In the genomic region with DNA sequence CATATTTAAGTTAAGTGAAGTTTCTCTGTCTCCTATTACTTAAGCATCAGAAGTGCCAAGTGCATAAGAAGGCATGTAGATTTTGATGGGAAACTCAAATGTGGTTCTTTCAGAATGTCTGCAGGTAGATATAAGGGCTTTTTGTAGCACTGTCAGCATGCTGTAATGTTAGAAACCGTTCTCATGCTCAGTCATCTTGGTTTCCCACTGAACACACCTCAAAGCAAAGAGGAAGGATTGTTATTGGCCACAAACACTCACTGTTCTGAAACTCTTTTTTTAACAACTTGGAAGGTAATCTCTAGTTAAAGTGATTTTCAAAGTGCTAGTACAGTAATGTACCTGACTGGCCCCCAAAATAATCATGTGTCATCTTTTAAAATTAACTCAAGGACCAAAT, we compare ENCODE assay signal across 1 cellular context.
TF ChIP-seq lines count a peak whose summit lies in the region.

No MANE protein-coding gene starts in this region.

TF ChIP-seq in GM12878, 131 proteins besides CTCF, POLR2A, EP300 and RAD21 (continued from another document):
- TF ChIP-seq, protein P1, sequence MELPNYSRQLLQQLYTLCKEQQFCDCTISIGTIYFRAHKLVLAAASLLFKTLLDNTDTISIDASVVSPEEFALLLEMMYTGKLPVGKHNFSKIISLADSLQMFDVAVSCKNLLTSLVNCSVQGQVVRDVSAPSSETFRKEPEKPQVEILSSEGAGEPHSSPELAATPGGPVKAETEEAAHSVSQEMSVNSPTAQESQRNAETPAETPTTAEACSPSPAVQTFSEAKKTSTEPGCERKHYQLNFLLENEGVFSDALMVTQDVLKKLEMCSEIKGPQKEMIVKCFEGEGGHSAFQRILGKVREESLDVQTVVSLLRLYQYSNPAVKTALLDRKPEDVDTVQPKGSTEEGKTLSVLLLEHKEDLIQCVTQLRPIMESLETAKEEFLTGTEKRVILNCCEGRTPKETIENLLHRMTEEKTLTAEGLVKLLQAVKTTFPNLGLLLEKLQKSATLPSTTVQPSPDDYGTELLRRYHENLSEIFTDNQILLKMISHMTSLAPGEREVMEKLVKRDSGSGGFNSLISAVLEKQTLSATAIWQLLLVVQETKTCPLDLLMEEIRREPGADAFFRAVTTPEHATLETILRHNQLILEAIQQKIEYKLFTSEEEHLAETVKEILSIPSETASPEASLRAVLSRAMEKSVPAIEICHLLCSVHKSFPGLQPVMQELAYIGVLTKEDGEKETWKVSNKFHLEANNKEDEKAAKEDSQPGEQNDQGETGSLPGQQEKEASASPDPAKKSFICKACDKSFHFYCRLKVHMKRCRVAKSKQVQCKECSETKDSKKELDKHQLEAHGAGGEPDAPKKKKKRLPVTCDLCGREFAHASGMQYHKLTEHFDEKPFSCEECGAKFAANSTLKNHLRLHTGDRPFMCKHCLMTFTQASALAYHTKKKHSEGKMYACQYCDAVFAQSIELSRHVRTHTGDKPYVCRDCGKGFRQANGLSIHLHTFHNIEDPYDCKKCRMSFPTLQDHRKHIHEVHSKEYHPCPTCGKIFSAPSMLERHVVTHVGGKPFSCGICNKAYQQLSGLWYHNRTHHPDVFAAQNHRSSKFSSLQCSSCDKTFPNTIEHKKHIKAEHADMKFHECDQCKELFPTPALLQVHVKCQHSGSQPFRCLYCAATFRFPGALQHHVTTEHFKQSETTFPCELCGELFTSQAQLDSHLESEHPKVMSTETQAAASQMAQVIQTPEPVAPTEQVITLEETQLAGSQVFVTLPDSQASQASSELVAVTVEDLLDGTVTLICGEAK (IDR thresholded peaks at IDR 0.05; ENCODE audit: borderline replicate concordance): no peak
TF ChIP-seq in GM12878: peak in this region for 0.
